Comparison of ENCODE assay signal across 20 cellular contexts in genomic region chr10:31936933-31937332, GRCh38. TPM values are rescaled to one million over a fixed set of nuclear protein-coding genes. Genes with fewer than 3 reads are reported as not detected.
DNase-seq lines count a peak whose midpoint lies in the region; ATAC-seq, FAIRE-seq and TF ChIP-seq lines count a peak whose summit lies in the region.
"Had no signal": no experiment of that assay in that cellular context is flagged by ENCODE, and none has a peak within 500 bp of the region (broad histone marks: within the 10 kb centered on the region; RNA-seq: fewer than 3 reads in every experiment).

No MANE protein-coding gene starts in this region.

- H2AFZ ChIP-seq in K562 (ENCODE audit: low read depth, low read length) = peak overlapping the region; percentile 95

- H3K36me3 ChIP-seq in K562 (ENCODE audit: control insufficient read depth, insufficient read depth, low read length) (no peaks in the 10 kb centered on the region), lower lobe of right lung (no peaks in the 10 kb centered on the region)
- H3K36me3 ChIP-seq: SJCRH30 had no signal

- H3K27ac ChIP-seq in K562 (ENCODE audit: extremely low read depth, low read depth, low read length) (peak overlapping the region; percentile 18; the same call in 1 of the 3 replicates), lower lobe of right lung (no peak overlapping the region)
- H3K27ac ChIP-seq: SJCRH30 had no signal

- DNase-seq in HFFc6 (no peak), K562 (ENCODE audit: extremely low read depth in 1 of 4, low spot score in 3 of 4) (no peak), lower lobe of right lung (no peak), NCI-H2081 treated with DMSO at 0.1 percent for 48 hours (lab: John Stamatoyannopoulos, UW) (no peak), nucleus accumbens (lab: John Stamatoyannopoulos, UW) (no peak), NCI-H1105 (lab: John Stamatoyannopoulos, UW) (no peak)
- DNase-seq in activated naive CD4-positive, alpha-beta T cell treated with anti-CD3 and anti-CD28 coated beads, Interleukin-2, amount 50 U/mL, for 72 hours (ENCODE audit: low spot score in 2 of 2) = no peak
- DNase-seq: activated CD4-positive, alpha-beta T cell treated with anti-CD3 and anti-CD28 coated beads, Interleukin-2, amount 50 U/mL, for 1 hour; activated T-cell treated with anti-CD3 and anti-CD28 coated beads, Interleukin-2, amount 50 U/mL, for 1 hour; central memory CD4-positive, alpha-beta T cell; head of caudate nucleus; MV-4-11; naive B cell; NCI-H2107; NCI-H774; SJCRH30; stimulated activated CD4-positive, alpha-beta T cell treated with anti-CD3 and anti-CD28 coated beads, Interleukin-1b, Interleukin-23, amount 100 ng/mL, for 48 hours; T1000 had no signal

- H3K4me2 ChIP-seq in K562 (ENCODE audit: insufficient read depth, low read length) = peak overlapping the region; percentile 26; the same call in 1 of the 2 replicates

- H3K4me1 ChIP-seq in K562 (replicated peaks in 1 of 2; ENCODE audit: control insufficient read depth in 2 of 2, insufficient read depth in 2 of 2, low read length in 2 of 2) (peaks cover 3 to 24% of the 10 kb centered on the region in 2 experiments), lower lobe of right lung (peaks cover 17% of the 10 kb centered on the region)

- no peak for TF ChIP-seq POLR2A in K562 (conservative IDR thresholded peaks at IDR 0.05)

- peak overlapping the region in 1 of 2 experiments; percentile 51; a peak in 2 of 4 replicates for H3K9ac ChIP-seq in K562 (ENCODE audit: insufficient read depth in 1 of 2, low read depth in 2 of 2, low read length in 2 of 2)

- H3K36me3 Mint-ChIP-seq in HFFc6 (ENCODE audit: low read depth) = no peaks in the 10 kb centered on the region
- no peaks in the 10 kb centered on the region for H3K36me3 Mint-ChIP-seq in activated naive CD4-positive, alpha-beta T cell treated with anti-CD3 and anti-CD28 coated beads, Interleukin-2, amount 50 U/mL, for 72 hours
- H3K36me3 Mint-ChIP-seq: activated naive CD8-positive, alpha-beta T cell; naive B cell had no signal

- POLR2A ChIA-PET in K562 (lab: Yijun Ruan, JAX) = interaction anchor here (1.2 kb wide), 1 partner anchor 9 kb away, joined by 3 read pairs; no protein-coding TSS in a partner anchor

- peak; percentile 70 for ATAC-seq in K562
- ATAC-seq in lower lobe of right lung = peak; percentile 50 to 51
- ATAC-seq in activated naive CD4-positive, alpha-beta T cell treated with anti-CD3 and anti-CD28 coated beads, Interleukin-2, amount 50 U/mL, for 72 hours = no peak

- CTCF ChIA-PET in K562 (lab: Yijun Ruan, JAX; ENCODE audit: low intra/inter-chr PET ratio) = no interaction called here

- no peak for TF ChIP-seq CTCF in HFFc6 (IDR thresholded peaks at IDR 0.05)
- no peak for TF ChIP-seq CTCF in K562 (IDR thresholded peaks at IDR 0.05 in 2 of 3, conservative IDR thresholded peaks at IDR 0.05 in 1 of 3; ENCODE audit: insufficient read depth in 2 of 3, low read depth in 1 of 3, low read length in 3 of 3)
- no peak for TF ChIP-seq CTCF in lower lobe of right lung (IDR thresholded peaks at IDR 0.05)

- no peaks in the 10 kb centered on the region for H3K79me2 ChIP-seq in K562 (ENCODE audit: control insufficient read depth, insufficient read depth, low read length)

- H4K20me1 ChIP-seq in K562 (replicated peaks; ENCODE audit: control insufficient read depth, insufficient read depth, low read length) = no peaks in the 10 kb centered on the region

- no peaks in the 10 kb centered on the region for H3K9me3 ChIP-seq in K562 (replicated peaks; ENCODE audit: control insufficient read depth, insufficient read depth, low read depth, low read length)
- no peaks in the 10 kb centered on the region for H3K9me3 ChIP-seq in lower lobe of right lung
- H3K9me3 ChIP-seq: SJCRH30 had no signal

- in situ Hi-C loops in K562 (cut with MboI) = no loop called here

- peak overlapping the region; percentile 9; the same call in 1 of the 2 replicates for H3K27ac Mint-ChIP-seq in HFFc6
- no peak overlapping the region for H3K27ac Mint-ChIP-seq in activated naive CD4-positive, alpha-beta T cell treated with anti-CD3 and anti-CD28 coated beads, Interleukin-2, amount 50 U/mL, for 72 hours
- H3K27ac Mint-ChIP-seq: activated naive CD8-positive, alpha-beta T cell had no signal

- H3K27me3 ChIP-seq in K562 (ENCODE audit: control insufficient read depth in 2 of 2, insufficient read depth in 2 of 2, low read length in 2 of 2) = no peaks in the 10 kb centered on the region
- H3K27me3 ChIP-seq in lower lobe of right lung (ENCODE audit: low read depth) = no peaks in the 10 kb centered on the region
- H3K27me3 ChIP-seq: SJCRH30 had no signal

- intact Hi-C loops in K562 (cut with micrococcal nuclease) = no loop called here
- intact Hi-C loops in lower lobe of right lung (cut with DNase I) = no loop called here

- no peak overlapping the region for H3K4me3 Mint-ChIP-seq in HFFc6
- H3K4me3 Mint-ChIP-seq: activated naive CD8-positive, alpha-beta T cell; naive B cell had no signal

- no peaks in the 10 kb centered on the region; the same call in 1 of the 2 replicates for H3K27me3 Mint-ChIP-seq in HFFc6 (ENCODE audit: insufficient read depth)
- H3K27me3 Mint-ChIP-seq: activated naive CD8-positive, alpha-beta T cell; naive B cell had no signal

- H3K4me1 Mint-ChIP-seq in HFFc6 (ENCODE audit: low read depth) = peaks cover 38% of the 10 kb centered on the region

- TF ChIP-seq RAD21 in K562 (CRISPR knock-in tag; conservative IDR thresholded peaks at IDR 0.05 in 1 of 2, IDR thresholded peaks at IDR 0.05 in 1 of 2) = no peak

- 15% methylated on average over 5 of the region's 5 CpGs for WGBS in K562 (ENCODE audit: insufficient coverage, low coverage, missing lambda C conversion rate)

- BruUV-seq in K562 (replicated peaks; lab: Mats Ljungman, UMichigan) = no TSS peak

- no peaks in the 10 kb centered on the region for H3K9me1 ChIP-seq in K562 (ENCODE audit: control insufficient read depth, insufficient read depth, low read length)

- H3K4me3 ChIP-seq in K562 (no peak overlapping the region), lower lobe of right lung (no peak overlapping the region)
- H3K4me3 ChIP-seq: SJCRH30 had no signal

- TF ChIP-seq EP300 in K562 (IDR thresholded peaks at IDR 0.05; ENCODE audit: low read length) = no peak

- FAIRE-seq in A204.1 (lab: Jason Lieb, UNC) = peak; percentile 51
- peak; percentile 59 for FAIRE-seq in K562 (lab: Jason Lieb, UNC)

- H3K9me3 Mint-ChIP-seq in HFFc6 = no peaks in the 10 kb centered on the region
- no peaks in the 10 kb centered on the region for H3K9me3 Mint-ChIP-seq in activated naive CD4-positive, alpha-beta T cell treated with anti-CD3 and anti-CD28 coated beads, Interleukin-2, amount 50 U/mL, for 72 hours
- H3K9me3 Mint-ChIP-seq: naive B cell had no signal

TF ChIP-seq in K562, 482 proteins besides CTCF, POLR2A, EP300 and RAD21 (continues in another document):
- TF ChIP-seq LARP7 (IDR thresholded peaks at IDR 0.05) (no peak), RBBP5 (IDR thresholded peaks at IDR 0.05; ENCODE audit: borderline replicate concordance, insufficient read depth, low read length, poor library complexity, severe bottlenecking) (no peak), ZBTB12 (CRISPR knock-in tag; IDR thresholded peaks at IDR 0.05) (no peak), FIP1L1 (IDR thresholded peaks at IDR 0.05; ENCODE audit: low read depth, low read length, poor library complexity, severe bottlenecking) (no peak), SMAD2 (IDR thresholded peaks at IDR 0.05; ENCODE audit: low read depth, low read length) (no peak), SIN3A (IDR thresholded peaks at IDR 0.05; ENCODE audit: borderline replicate concordance in 2 of 2, control insufficient read depth in 1 of 2, low read depth in 2 of 2, low read length in 2 of 2) (no peak)

RNA-seq across cellular contexts. Expression of gene ARHGAP12, which starts 8.3 kb away (rescaled TPM):
- 10 to 100 TPM; 16.0 to 18.9 (median 17.9) TPM for total RNA-seq in HFFc6 (2021; fragmentation: NEBNext Ultra II Directional; extraction: Animal tissue kit (Norgen Biotek cat#: 25700))
- 12.4 and 39.8 TPM in 2 replicates for total RNA-seq in K562 (2011; cell fraction: chromatin; rRNA removed; ENCODE audit: low replicate concordance)
- total RNA-seq in K562 (2011; cell fraction: nucleolus; rRNA removed) = 7.2 and 8.7 TPM in 2 replicates
- 13.9 and 19.8 TPM in 2 replicates for total RNA-seq in K562 (2011; cell fraction: nucleoplasm; rRNA removed)
- 9.3 and 9.8 TPM in 2 replicates for total RNA-seq in K562 (2014; rRNA removed)
- 15.8 and 17.7 TPM in 2 replicates for total RNA-seq in K562 (2014; rRNA removed; fragmentation: Illumina TruSeq; extraction: Trizol)
- total RNA-seq in K562 (2015; rRNA removed; fragmentation: Illumina TruSeq; extraction: Trizol) = 16.6 and 18.7 TPM in 2 replicates
- total RNA-seq in K562 (2021) = 10.2 and 10.6 TPM in 2 replicates
- polyA plus RNA-seq in K562 (2011; rRNA removed) = 11.4 and 15.0 TPM in 2 replicates
- polyA plus RNA-seq in K562 (2011; cell fraction: cytosol; rRNA removed) = 1.5 and 5.7 TPM in 2 replicates
- polyA plus RNA-seq in K562 (2011; cell fraction: nucleus; rRNA removed) = 9.8 and 25.5 TPM in 2 replicates
- polyA plus RNA-seq in K562 (2012) = 6.1 and 7.7 TPM in 2 replicates
- polyA plus RNA-seq in K562 (2014; fragmentation: Illumina TruSeq; extraction: Trizol) = 8.2 and 10.1 TPM in 2 replicates
- polyA plus RNA-seq in K562 (2014; fragmentation: Nextera tagmentation; extraction: Ambion mirVana) = 1 to 10 TPM; 4.4 to 5.0 TPM
- polyA plus RNA-seq in K562 (2014; rRNA removed) = 7.1 and 8.6 TPM in 2 replicates
- polyA minus RNA-seq in K562 (2011; rRNA and poly(A)+ RNA removed) = 30.2 and 60.5 TPM in 2 replicates
- polyA minus RNA-seq in K562 (2011; cell fraction: cytosol; rRNA and poly(A)+ RNA removed) = 12.0 and 15.5 TPM in 2 replicates
- 17.4 and 58.9 TPM in 2 replicates for polyA minus RNA-seq in K562 (2011; cell fraction: nucleus; rRNA and poly(A)+ RNA removed)
- 29.8 TPM for total RNA-seq in lower lobe of right lung
- 1 to 10 TPM; 4.8 to 6.4 TPM for total RNA-seq in activated naive CD4-positive, alpha-beta T cell treated with anti-CD3 and anti-CD28 coated beads, Interleukin-2, amount 50 U/mL, for 72 hours

Comparison
In these comparisons a context has a peak if more than half of its experiments do, and no peak if none do; other contexts are left out.
1. ATAC-seq: peak in K562 (single experiment) and lower lobe of right lung (2 of 2); none in activated naive CD4-positive, alpha-beta T cell treated with anti-CD3 and anti-CD28 coated beads, Interleukin-2, amount 50 U/mL, for 72 hours (0 of 2).